ENCODE assay signal across 9 cellular contexts in genomic region chr19:48616491-48617056, GRCh38. TPM values are rescaled to one million over a fixed set of nuclear protein-coding genes. Genes with fewer than 3 reads are reported as not detected.
DNase-seq lines count a peak whose midpoint lies in the region; ATAC-seq and TF ChIP-seq lines count a peak whose summit lies in the region.
"Had no signal": no experiment of that assay in that cellular context is flagged by ENCODE, and none has a peak within 500 bp of the region (broad histone marks: within the 10 kb centered on the region; RNA-seq: fewer than 3 reads in every experiment).

No MANE protein-coding gene starts in this region.

- POLR2A ChIA-PET in AG04449 (lab: Yijun Ruan, JAX): interaction anchor here (0.6 to 3.0 kb wide), 3 partner anchors 8 to 16 kb away, joined by 3 to 28 read pairs (median 5); no protein-coding TSS in a partner anchor

- peaks cover 36% of the 10 kb centered on the region for H3K36me3 ChIP-seq in HUES48 (ENCODE audit: control insufficient read depth, insufficient read depth, low read length)

- H3K27ac Mint-ChIP-seq in mesothelial cell of epicardium: peak overlapping the region; percentile 99

- peaks cover 34% of the 10 kb centered on the region for H3K4me1 Mint-ChIP-seq in mesothelial cell of epicardium

- CTCF ChIA-PET in AG04449 (lab: Yijun Ruan, JAX): interaction anchor here (0.7 to 6.1 kb wide), 6 partner anchors 8 to 350 kb away, joined by 3 to 27 read pairs (median 6); no protein-coding TSS in a partner anchor

- in situ Hi-C loops in astrocyte of the spinal cord (cut with HindIII; ENCODE audit: low sequenced_read_pairs): no loop called here

- H3K9ac ChIP-seq in HUES48 (ENCODE audit: low read depth, low read length): no peak overlapping the region

- peaks cover 37% of the 10 kb centered on the region for H3K4me1 ChIP-seq in HUES48 (ENCODE audit: control insufficient read depth, insufficient read depth, low read length)

- peak overlapping the region; percentile 96 for H3K27ac ChIP-seq in HUES48 (ENCODE audit: low read depth, low read length)

- no peaks in the 10 kb centered on the region for H3K27me3 ChIP-seq in HUES48 (ENCODE audit: control insufficient read depth, insufficient read depth, low read length)

- H3K4me3 Mint-ChIP-seq in mesothelial cell of epicardium: peak overlapping the region; percentile 99

- H3K9me3 ChIP-seq in HUES48 (ENCODE audit: control insufficient read depth, insufficient read depth, low read length): no peaks in the 10 kb centered on the region

- no peak for ATAC-seq in HG03342 (IDR thresholded peaks at IDR 0.05; ENCODE audit: unreplicated experiment)
- ATAC-seq in GM21529 (IDR thresholded peaks at IDR 0.05; ENCODE audit: unreplicated experiment): no peak

- DNase-seq in AG04449 (ENCODE audit: low read depth, low spot score) (no peak), astrocyte of the spinal cord (ENCODE audit: low read depth, low spot score) (no peak), mesothelial cell of epicardium (ENCODE audit: low spot score in 2 of 2, unreplicated experiment in 2 of 2) (no peak), hippocampal formation (lab: John Stamatoyannopoulos, UW) (no peak), iPS-NIHi11 (ENCODE audit: low spot score) (no peak)
- DNase-seq: NCI-H774 had no signal

- peaks cover 5% of the 10 kb centered on the region for H3K36me3 Mint-ChIP-seq in mesothelial cell of epicardium

- no peak for TF ChIP-seq CTCF in AG04449 (IDR thresholded peaks at IDR 0.05; ENCODE audit: insufficient read depth, low read length, missing control alignments)
- no peak for TF ChIP-seq CTCF in astrocyte of the spinal cord (IDR thresholded peaks at IDR 0.05; ENCODE audit: low read depth, low read length)
- TF ChIP-seq CTCF in mesothelial cell of epicardium (IDR thresholded peaks at IDR 0.05; ENCODE audit: unreplicated experiment): no peak

- no peaks in the 10 kb centered on the region for H3K9me3 Mint-ChIP-seq in mesothelial cell of epicardium

- H3K4me3 ChIP-seq in AG04449 (ENCODE audit: low read depth, low read length) (peak overlapping the region; percentile 97), HUES48 (ENCODE audit: low read depth, low read length) (no peak overlapping the region), astrocyte of the spinal cord (ENCODE audit: low read depth, low read length) (peak overlapping the region; percentile 95)

- H3K27me3 Mint-ChIP-seq in mesothelial cell of epicardium (ENCODE audit: low read depth): no peaks in the 10 kb centered on the region

RNA-seq across cellular contexts. Expression of gene FAM83E, which starts 1.7 kb away (rescaled TPM):
- 2.5 to 3.9 TPM (median 3.7 TPM) in 3 replicates for total RNA-seq in mesothelial cell of epicardium

RNA-seq across cellular contexts. Expression of gene RPL18, which starts 2.4 kb away (rescaled TPM):
- 1,586 to 1,657 TPM (median 1,644 TPM) in 3 replicates for total RNA-seq in mesothelial cell of epicardium

RNA-seq across cellular contexts. Expression of gene SPHK2, which starts 2.7 kb away (rescaled TPM):
- 25.3 to 28.6 TPM (median 27.7 TPM) in 3 replicates for total RNA-seq in mesothelial cell of epicardium

RNA-seq across cellular contexts. Expression of gene SPACA4, which starts 10.0 kb away (rescaled TPM):
- not detected in 3 replicates for total RNA-seq in mesothelial cell of epicardium

RNA-seq across cellular contexts. Expression of gene DBP, which starts 20.6 kb away (rescaled TPM):
- total RNA-seq in mesothelial cell of epicardium: 11.5 to 13.2 TPM (median 13.1 TPM) in 3 replicates
